Comparison of ENCODE assay signal across 10 cellular contexts in genomic region chr12:9868271-9868815, GRCh38. TPM values are rescaled to one million over a fixed set of nuclear protein-coding genes. Genes with fewer than 3 reads are reported as not detected.
DNase-seq lines count a peak whose midpoint lies in the region; ATAC-seq and TF ChIP-seq lines count a peak whose summit lies in the region.
"Had no signal": no experiment of that assay in that cellular context is flagged by ENCODE, and none has a peak within 500 bp of the region (broad histone marks: within the 10 kb centered on the region; RNA-seq: fewer than 3 reads in every experiment).

No MANE protein-coding gene starts in this region.

- in situ Hi-C loops in Panc1 (cut with HindIII; ENCODE audit: low pct_unique_long_range_greater_than_20kb, low sequenced_read_pairs) = no loop called here

- BruUV-seq in Panc1 (replicated peaks; lab: Mats Ljungman, UMichigan) = no TSS peak
- BruUV-seq in Caco-2 (replicated peaks; lab: Mats Ljungman, UMichigan) = no TSS peak

- H3K4me3 ChIP-seq in GM12864 (ENCODE audit: low read depth, low read length) (peak overlapping the region; percentile 32; the same call in 1 of the 2 replicates), Panc1 (ENCODE audit: low read depth in 2 of 2, low read length in 2 of 2) (peak overlapping the region; percentile 45 to 53; a peak in 3 of 4 replicates), endocrine pancreas (ENCODE audit: control insufficient read depth, insufficient read depth, low read length) (peak overlapping the region; percentile 84), sigmoid colon (peak overlapping the region; percentile 13 to 48 (median 40)), Caco-2 (ENCODE audit: low read depth, low read length) (no peak overlapping the region)

- H3K9ac ChIP-seq in endocrine pancreas (ENCODE audit: control insufficient read depth, insufficient read depth, low read length) = no peak overlapping the region

- CTCF ChIA-PET in Panc1 (lab: Charles Lee) (no interaction called here), Caco-2 (lab: Charles Lee) (no interaction called here)

- H3K9me3 ChIP-seq in Panc1 (ENCODE audit: control insufficient read depth, insufficient read depth, low read depth, low read length) (no peaks in the 10 kb centered on the region), endocrine pancreas (ENCODE audit: control insufficient read depth, low read length) (no peaks in the 10 kb centered on the region), sigmoid colon (no peaks in the 10 kb centered on the region), Caco-2 (no peaks in the 10 kb centered on the region)

- intact Hi-C loops in Panc1 (cut with micrococcal nuclease; ENCODE audit: unreplicated experiment) = no loop called here
- intact Hi-C loops in sigmoid colon (cut with DNase I) = no loop called here
- intact Hi-C loops in Caco-2 (cut with micrococcal nuclease; ENCODE audit: unreplicated experiment) = no loop called here

- H3K27me3 Mint-ChIP-seq in Caco-2 (ENCODE audit: insufficient read depth, unreplicated experiment) = peaks cover 26% of the 10 kb centered on the region
- H3K27me3 Mint-ChIP-seq: type B pancreatic cell had no signal

- TF ChIP-seq CTCF in GM12864 (IDR thresholded peaks at IDR 0.05; ENCODE audit: low read depth, low read length, missing control alignments) = no peak
- no peak for TF ChIP-seq CTCF in Panc1 (IDR thresholded peaks at IDR 0.05)
- no peak for TF ChIP-seq CTCF in sigmoid colon (IDR thresholded peaks at IDR 0.05)
- no peak for TF ChIP-seq CTCF in Caco-2 (IDR thresholded peaks at IDR 0.05; ENCODE audit: insufficient read depth in 1 of 2, low read depth in 1 of 2, low read length in 1 of 2, severe bottlenecking in 1 of 2, unreplicated experiment in 1 of 2)

- H3K27me3 ChIP-seq in Panc1 (ENCODE audit: control insufficient read depth, insufficient read depth, low read length) = no peaks in the 10 kb centered on the region
- H3K27me3 ChIP-seq in endocrine pancreas (ENCODE audit: control insufficient read depth, insufficient read depth, low read length) = no peaks in the 10 kb centered on the region
- H3K27me3 ChIP-seq in sigmoid colon = no peaks in the 10 kb centered on the region
- no peaks in the 10 kb centered on the region for H3K27me3 ChIP-seq in Caco-2 (replicated peaks; ENCODE audit: control insufficient read depth, insufficient read depth, low read length)

- 36 to 77% methylated on average over 11 of the region's 11 CpGs for WGBS in sigmoid colon, 2 donors

- H3K36me3 ChIP-seq in Panc1 (ENCODE audit: control insufficient read depth, insufficient read depth, low read length) (no peaks in the 10 kb centered on the region), endocrine pancreas (ENCODE audit: control insufficient read depth, insufficient read depth, low read length) (no peaks in the 10 kb centered on the region), sigmoid colon (no peaks in the 10 kb centered on the region), Caco-2 (ENCODE audit: control insufficient read depth, insufficient read depth, low read length) (no peaks in the 10 kb centered on the region)

- POLR2A ChIA-PET in Panc1 (lab: Charles Lee) (no interaction called here), Caco-2 (lab: Charles Lee) (no interaction called here)

- H3K27ac Mint-ChIP-seq in Caco-2 (ENCODE audit: unreplicated experiment) = no peak overlapping the region
- H3K27ac Mint-ChIP-seq: type B pancreatic cell had no signal

- peak overlapping the region; percentile 84 for H3K27ac ChIP-seq in Panc1 (ENCODE audit: low read length)
- peak overlapping the region; percentile 67 to 77 (median 71) for H3K27ac ChIP-seq in sigmoid colon

- no peak overlapping the region for H3K4me3 Mint-ChIP-seq in Caco-2 (ENCODE audit: unreplicated experiment)
- H3K4me3 Mint-ChIP-seq: type B pancreatic cell had no signal

- H3K4me1 ChIP-seq in Panc1 (ENCODE audit: control insufficient read depth, insufficient read depth, low read length) (no peaks in the 10 kb centered on the region; the same call in 1 of the 2 replicates), endocrine pancreas (ENCODE audit: control insufficient read depth, insufficient read depth, low read length) (no peaks in the 10 kb centered on the region), sigmoid colon (no peaks in the 10 kb centered on the region), Caco-2 (no peaks in the 10 kb centered on the region; the same call in 1 of the 2 replicates)

- 0 out of 2 replicates have a peak, but pooled peaks have one; percentile 34 for ATAC-seq in Panc1

- H3K4me1 Mint-ChIP-seq in Caco-2 (ENCODE audit: low read depth, unreplicated experiment) = peaks cover 15% of the 10 kb centered on the region

- H3K36me3 Mint-ChIP-seq in Caco-2 (ENCODE audit: insufficient read depth, unreplicated experiment) = no peaks in the 10 kb centered on the region
- H3K36me3 Mint-ChIP-seq: type B pancreatic cell had no signal

- no peak for TF ChIP-seq POLR2A in sigmoid colon (IDR thresholded peaks at IDR 0.05)

- TF ChIP-seq EP300 in sigmoid colon (IDR thresholded peaks at IDR 0.05) = no peak

- H3K9me3 Mint-ChIP-seq in Caco-2 (ENCODE audit: unreplicated experiment) = no peaks in the 10 kb centered on the region
- H3K9me3 Mint-ChIP-seq: type B pancreatic cell had no signal

- no peak for DNase-seq in GM12864 (ENCODE audit: low read depth)
- no peak for DNase-seq in Panc1 (ENCODE audit: low read depth, low spot score)
- DNase-seq in sigmoid colon = no peak
- DNase-seq in DMS153 treated with DMSO at 0.1 percent for 48 hours (lab: John Stamatoyannopoulos, UW; ENCODE audit: unreplicated experiment) = no peak
- no peak for DNase-seq in Caco-2
- DNase-seq in NCI-H146 (lab: John Stamatoyannopoulos, UW) = no peak
- DNase-seq in cerebellar cortex (ENCODE audit: low spot score) = no peak

RNA-seq across cellular contexts. Expression of gene CLEC2B, which starts 0.8 kb away (rescaled TPM):
- total RNA-seq in Panc1 (2021; ENCODE audit: unreplicated experiment) = 2.4 TPM
- polyA plus RNA-seq in Panc1 (2012; ENCODE audit: insufficient read length) = 0.61 TPM
- 10 to 100 TPM in 3 of 4 donors, 1 to 10 TPM in 1; 7.2 to 19.6 (median 16.4) TPM for total RNA-seq in sigmoid colon
- polyA plus RNA-seq in sigmoid colon = 10 to 100 TPM in 1 of 3 donors, 1 to 10 TPM in 2; 6.0 to 10.8 (median 9.1) TPM
- total RNA-seq in Caco-2 (2022) = not detected in 2 replicates

RNA-seq across cellular contexts. Expression of gene KLRF2, which starts 12.9 kb away (rescaled TPM):
- total RNA-seq in Panc1 (2021; ENCODE audit: unreplicated experiment) (not detected), sigmoid colon (not detected), Caco-2 (2022) (not detected in 2 replicates)
- not detected for polyA plus RNA-seq in Panc1 (2012; ENCODE audit: insufficient read length)
- not detected for polyA plus RNA-seq in sigmoid colon
- total RNA-seq: mucosa of gallbladder had no signal

RNA-seq across cellular contexts. Expression of gene KLRF1, which starts 41.1 kb away (rescaled TPM):
- 1.1 TPM for total RNA-seq in Panc1 (2021; ENCODE audit: unreplicated experiment)
- not detected for polyA plus RNA-seq in Panc1 (2012; ENCODE audit: insufficient read length)
- 1 to 10 TPM in 2 of 4 donors, not detected in 2; 2.1 to 2.2 TPM for total RNA-seq in sigmoid colon
- 1 to 10 TPM in 1 of 3 donors, under 1 TPM in 1, not detected in 1; 0.35 to 1.2 TPM for polyA plus RNA-seq in sigmoid colon
- total RNA-seq in Caco-2 (2022) = not detected in 2 replicates
- total RNA-seq: mucosa of gallbladder had no signal
